In genomic region chr16:54847207-54847606, GRCh38 we compare ENCODE assay signal across 1 cellular context.
A peak's percentile ranks its signal among the peaks of the same experiment; 100 is the strongest.
TF ChIP-seq lines count a peak whose summit lies in the region.

No MANE protein-coding gene starts in this region.

TF ChIP-seq in HEK293, 187 proteins besides CTCF, POLR2A, EP300 and RAD21 (continued from another document):
- TF ChIP-seq, protein P1, sequence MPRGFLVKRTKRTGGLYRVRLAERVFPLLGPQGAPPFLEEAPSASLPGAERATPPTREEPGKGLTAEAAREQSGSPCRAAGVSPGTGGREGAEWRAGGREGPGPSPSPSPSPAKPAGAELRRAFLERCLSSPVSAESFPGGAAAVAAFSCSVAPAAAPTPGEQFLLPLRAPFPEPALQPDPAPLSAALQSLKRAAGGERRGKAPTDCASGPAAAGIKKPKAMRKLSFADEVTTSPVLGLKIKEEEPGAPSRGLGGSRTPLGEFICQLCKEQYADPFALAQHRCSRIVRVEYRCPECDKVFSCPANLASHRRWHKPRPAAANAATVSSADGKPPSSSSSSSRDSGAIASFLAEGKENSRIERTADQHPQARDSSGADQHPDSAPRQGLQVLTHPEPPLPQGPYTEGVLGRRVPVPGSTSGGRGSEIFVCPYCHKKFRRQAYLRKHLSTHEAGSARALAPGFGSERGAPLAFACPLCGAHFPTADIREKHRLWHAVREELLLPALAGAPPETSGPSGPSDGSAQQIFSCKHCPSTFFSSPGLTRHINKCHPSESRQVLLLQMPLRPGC (tag by site-specific recombination; IDR thresholded peaks at IDR 0.05), result no peak
- TF ChIP-seq ZNF664 (tag by site-specific recombination; IDR thresholded peaks at IDR 0.05), result peak; percentile 95
- peak; percentile 40; the same call in 1 of the 2 replicates for TF ChIP-seq ZBTB21 (tag by site-specific recombination; IDR thresholded peaks at IDR 0.05)
- peak; percentile 31; the same call in 1 of the 2 replicates for TF ChIP-seq ZBTB17 (tag by site-specific recombination; IDR thresholded peaks at IDR 0.05)
- TF ChIP-seq PRDM10 (tag by site-specific recombination; IDR thresholded peaks at IDR 0.05), result peak; percentile 49; the same call in 1 of the 2 replicates
